Comparison of ENCODE assay signal across 22 cellular contexts in the genomic region with DNA sequence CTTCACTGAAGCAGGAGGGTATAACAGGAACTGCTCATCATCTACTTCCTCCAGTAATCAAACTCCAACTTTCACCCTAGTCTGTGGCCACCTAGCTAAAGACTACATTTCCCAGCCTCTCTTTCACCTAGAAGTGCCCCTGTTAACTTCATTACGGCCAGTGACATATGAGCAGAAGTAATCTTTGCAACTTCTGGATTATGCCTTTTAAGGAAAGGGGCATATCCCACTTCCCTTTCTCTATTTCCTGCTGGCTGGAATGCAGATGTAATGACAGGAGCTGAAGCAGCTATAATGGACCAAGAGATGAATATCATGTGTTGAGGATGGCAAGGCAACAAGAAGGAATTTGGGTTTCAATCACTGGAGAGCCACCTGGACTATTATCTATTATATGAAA. TPM values are rescaled to one million over a fixed set of nuclear protein-coding genes. Genes with fewer than 3 reads are reported as not detected.
"Had no signal": no experiment of that assay in that cellular context is flagged by ENCODE, and none has a peak within 500 bp of the region (broad histone marks: within the 10 kb centered on the region; RNA-seq: fewer than 3 reads in every experiment).

No MANE protein-coding gene starts in this region.

- ATAC-seq: activated naive CD8-positive, alpha-beta T cell treated with anti-CD3 and anti-CD28 coated beads, Interleukin-2, amount 50 U/mL, for 24 hours; left lung; sciatic nerve; WTC11 had no signal

- H3K27me3 ChIP-seq: esophagus squamous epithelium, left lung, ovary, stomach, testis had no signal

- H3K27ac ChIP-seq: esophagus squamous epithelium, ovary, stomach, testis had no signal

- H3K4me1 Mint-ChIP-seq: neural crest cell had no signal

- H3K4me1 ChIP-seq: testis had no signal

- H3K9me3 ChIP-seq: esophagus squamous epithelium, ovary, stomach, testis had no signal

- H3K27ac Mint-ChIP-seq: activated naive CD8-positive, alpha-beta T cell treated with anti-CD3 and anti-CD28 coated beads, Interleukin-2, amount 50 U/mL, for 24 hours; WTC11 had no signal

- H3K4me3 ChIP-seq: esophagus squamous epithelium, left lung, ovary, stomach, testis had no signal

- DNase-seq: activated CD4-positive, alpha-beta T cell treated with anti-CD3 and anti-CD28 coated beads for 4 hours; activated naive CD4-positive, alpha-beta T cell; activated naive CD8-positive, alpha-beta T cell treated with anti-CD3 and anti-CD28 coated beads, Interleukin-2, amount 50 U/mL, for 24 hours; aorta; cortex of kidney; effector CD8-positive, alpha-beta T cell; esophagus squamous epithelium; hypothalamus; kidney; left lung; mammary epithelial cell; ovary; testis had no signal

- H3K4me3 Mint-ChIP-seq: activated naive CD8-positive, alpha-beta T cell treated with anti-CD3 and anti-CD28 coated beads, Interleukin-2, amount 50 U/mL, for 24 hours; neural crest cell; WTC11 had no signal

- H3K27me3 Mint-ChIP-seq: activated naive CD8-positive, alpha-beta T cell treated with anti-CD3 and anti-CD28 coated beads, Interleukin-2, amount 50 U/mL, for 24 hours had no signal

- H3K36me3 ChIP-seq: esophagus squamous epithelium, left lung, ovary, stomach had no signal

RNA-seq across cellular contexts. Expression of a gene that starts 34.5 kb away (rescaled TPM):
- total RNA-seq: endothelial cell of umbilical vein, esophagus squamous epithelium, fibroblast of villous mesenchyme, glomerular endothelial cell, mammary epithelial cell, neural crest cell, pulmonary artery endothelial cell, sciatic nerve, ureter had no signal

RNA-seq across cellular contexts. Expression of a gene that starts 53.3 kb away (rescaled TPM):
- total RNA-seq: endothelial cell of umbilical vein, fibroblast of villous mesenchyme, glomerular endothelial cell, kidney, mammary epithelial cell, neural crest cell, pulmonary artery endothelial cell, sciatic nerve, ureter, WTC11 had no signal
